In genomic region chrX:37684918-37685317, GRCh38 we compare ENCODE assay signal across 9 cellular contexts. TPM values are rescaled to one million over a fixed set of nuclear protein-coding genes. Genes with fewer than 3 reads are reported as not detected.
DNase-seq lines count a peak whose midpoint lies in the region; ATAC-seq and TF ChIP-seq lines count a peak whose summit lies in the region.
"Had no signal": no experiment of that assay in that cellular context is flagged by ENCODE, and none has a peak within 500 bp of the region (broad histone marks: within the 10 kb centered on the region; RNA-seq: fewer than 3 reads in every experiment).

No MANE protein-coding gene starts in this region.

- in situ Hi-C loops in KBM-7 (cut with MboI; ENCODE audit: low pct_unique_long_range_greater_than_20kb, low sequenced_read_pairs), result no loop called here

- H3K36me3 Mint-ChIP-seq in CD8-positive, alpha-beta T cell, result no peaks in the 10 kb centered on the region
- H3K36me3 Mint-ChIP-seq in naive B cell, result no peaks in the 10 kb centered on the region

- H3K4me3 Mint-ChIP-seq in CD8-positive, alpha-beta T cell, result peak overlapping the region; percentile 51
- peak overlapping the region; percentile 42 to 80 (median 56) for H3K4me3 Mint-ChIP-seq in naive B cell

- POLR2A ChIA-PET in CD8-positive, alpha-beta T cell (lab: Charles Lee), result no interaction called here

- H3K4me1 Mint-ChIP-seq in CD8-positive, alpha-beta T cell (ENCODE audit: low read depth), result peaks cover 2% of the 10 kb centered on the region
- no peaks in the 10 kb centered on the region for H3K4me1 Mint-ChIP-seq in naive B cell

- CTCF ChIA-PET in CD8-positive, alpha-beta T cell (lab: Charles Lee), result no interaction called here

- H3K4me1 ChIP-seq in CD8-positive, alpha-beta T cell (ENCODE audit: insufficient read depth, low read length), result no peaks in the 10 kb centered on the region
- peaks cover 20% of the 10 kb centered on the region for H3K4me1 ChIP-seq in body of pancreas

- no peaks in the 10 kb centered on the region for H3K9me3 ChIP-seq in CD8-positive, alpha-beta T cell (ENCODE audit: low read length)
- no peaks in the 10 kb centered on the region for H3K9me3 ChIP-seq in body of pancreas
- H3K9me3 ChIP-seq: neutrophil had no signal

- no peaks in the 10 kb centered on the region for H3K36me3 ChIP-seq in CD8-positive, alpha-beta T cell (ENCODE audit: insufficient read depth, low read length)
- H3K36me3 ChIP-seq in body of pancreas (replicated peaks in 1 of 2; ENCODE audit: insufficient read depth in 1 of 2, low read depth in 2 of 2), result no peaks in the 10 kb centered on the region
- H3K36me3 ChIP-seq: neutrophil had no signal

- no peak overlapping the region for H3K4me3 ChIP-seq in CD8-positive, alpha-beta T cell (ENCODE audit: low read depth, low read length)
- H3K4me3 ChIP-seq in body of pancreas, result no peak overlapping the region

- H3K27me3 Mint-ChIP-seq in CD8-positive, alpha-beta T cell (ENCODE audit: low read depth), result peaks cover 3% of the 10 kb centered on the region
- H3K27me3 Mint-ChIP-seq in naive B cell, result peaks cover 0 to 7% (median 3%) of the 10 kb centered on the region in 3 donors

- ATAC-seq in CD8-positive, alpha-beta T cell, result no peak
- peak; percentile 47 for ATAC-seq in body of pancreas
- ATAC-seq in naive B cell (ENCODE audit: low read depth in 2 of 2), result no peak
- ATAC-seq in HG03175 (IDR thresholded peaks at IDR 0.05; ENCODE audit: unreplicated experiment), result no peak

- H3K27me3 ChIP-seq in CD8-positive, alpha-beta T cell (ENCODE audit: insufficient read depth, low read length), result no peaks in the 10 kb centered on the region
- H3K27me3 ChIP-seq in body of pancreas, result peaks cover 0 to 4% of the 10 kb centered on the region in 2 donors

- DNase-seq in CD8-positive, alpha-beta T cell, result no peak
- DNase-seq in KBM-7, result peak; percentile 12
- DNase-seq in body of pancreas, result no peak
- no peak for DNase-seq in naive B cell
- no peak for DNase-seq in NCI-H748 (lab: John Stamatoyannopoulos, UW; ENCODE audit: unreplicated experiment)
- DNase-seq in activated gamma-delta T cell (lab: John Stamatoyannopoulos, UW), result no peak
- DNase-seq in AG08395 (ENCODE audit: low spot score), result no peak

- 39 to 45% methylated on average over 4 of the region's 4 CpGs for WGBS in body of pancreas, 2 donors

- H3K9me3 Mint-ChIP-seq in CD8-positive, alpha-beta T cell, result no peaks in the 10 kb centered on the region
- no peaks in the 10 kb centered on the region for H3K9me3 Mint-ChIP-seq in naive B cell

- no peak for TF ChIP-seq POLR2A in body of pancreas (IDR thresholded peaks at IDR 0.05)

- no peak for TF ChIP-seq CTCF in CD8-positive, alpha-beta T cell (IDR thresholded peaks at IDR 0.05)
- no peak for TF ChIP-seq CTCF in body of pancreas (IDR thresholded peaks at IDR 0.05)

- no peak overlapping the region for H3K27ac Mint-ChIP-seq in CD8-positive, alpha-beta T cell
- H3K27ac Mint-ChIP-seq in naive B cell, result no peak overlapping the region

- intact Hi-C loops in CD8-positive, alpha-beta T cell (cut with DNase I, micrococcal nuclease), result no loop called here
- intact Hi-C loops in body of pancreas (cut with DNase I), result no loop called here

- no peak overlapping the region for H3K27ac ChIP-seq in CD8-positive, alpha-beta T cell (ENCODE audit: low read depth, low read length)
- peak overlapping the region; percentile 78 to 90 (median 87) for H3K27ac ChIP-seq in body of pancreas
- H3K27ac ChIP-seq: neutrophil had no signal

RNA-seq across cellular contexts. Expression of gene XK, which starts 0.7 kb away (rescaled TPM):
- total RNA-seq in CD8-positive, alpha-beta T cell, result not detected
- 1 to 10 TPM; 9.3 to 9.6 TPM for total RNA-seq in body of pancreas
- polyA plus RNA-seq in naive B cell (ENCODE audit: low read depth in 6 of 6), result under 1 TPM in 4 of 6 donors, not detected in 2; 0.07 to 0.41 (median 0.22) TPM

Comparison
In these comparisons a context has a peak if more than half of its experiments do, and no peak if none do; other contexts are left out.
1. RNA of gene XK, which starts 0.7 kb away (total RNA-seq): 9.3 to 9.6 TPM in body of pancreas; not detected in CD8-positive, alpha-beta T cell; every median in the first group is over 10 times any median in the second.